ENCODE assay signal across 26 cellular contexts in the genomic region with DNA sequence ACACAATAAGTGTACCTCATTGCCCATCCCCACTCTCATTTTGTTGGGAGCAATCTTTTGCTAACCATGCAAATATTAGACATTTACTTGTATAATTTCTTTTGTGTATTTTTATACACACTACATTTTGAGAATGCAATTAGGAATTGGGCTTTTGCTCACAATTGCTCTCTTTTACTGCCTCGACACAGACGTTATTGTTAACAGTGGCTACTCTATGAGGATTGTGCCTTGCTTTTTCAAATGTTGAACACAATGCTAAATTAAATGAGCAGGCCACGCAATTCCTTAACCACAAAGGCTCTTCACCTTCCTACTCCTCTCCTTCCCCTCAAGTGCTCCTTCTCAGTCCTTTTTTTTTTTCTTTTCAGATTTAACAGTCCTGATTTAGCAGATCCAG.
"Had no signal": no experiment of that assay in that cellular context is flagged by ENCODE, and none has a peak within 500 bp of the region (broad histone marks: within the 10 kb centered on the region; RNA-seq: fewer than 3 reads in every experiment).

No MANE protein-coding gene starts in this region.

- H3K4me1 ChIP-seq: esophagus muscularis mucosa, foreskin keratinocyte, pancreas, psoas muscle, right atrium auricular region, spleen, thyroid gland had no signal

- H3K4me3 Mint-ChIP-seq: activated naive CD4-positive, alpha-beta T cell treated with anti-CD3 and anti-CD28 coated beads, Interleukin-2, amount 10 ng/mL, durations not matched to agents 7 days and 5 days; activated naive CD8-positive, alpha-beta T cell treated with anti-CD3 and anti-CD28 coated beads, Interleukin-2, amount 10 ng/mL, durations not matched to agents 7 days and 5 days; activated T-cell treated with anti-CD3 and anti-CD28 coated beads, Interleukin-2, amount 50 U/mL, for 24 hours; dendritic cell treated with granulocyte-macrophage colony-stimulating factor and Interleukin-4, amounts not matched to agents 40 ng/mL and 50 ng/mL, for 4 days; naive thymus-derived CD8-positive, alpha-beta T cell; neural crest cell had no signal

- H3K4me3 ChIP-seq: esophagus muscularis mucosa, pancreas, psoas muscle, right atrium auricular region, spleen, thyroid gland had no signal

- H3K27ac Mint-ChIP-seq: activated naive CD4-positive, alpha-beta T cell treated with anti-CD3 and anti-CD28 coated beads, Interleukin-2, amount 10 ng/mL, durations not matched to agents 7 days and 5 days; activated naive CD8-positive, alpha-beta T cell treated with anti-CD3 and anti-CD28 coated beads, Interleukin-2, amount 10 ng/mL, durations not matched to agents 7 days and 5 days; activated T-cell treated with anti-CD3 and anti-CD28 coated beads, Interleukin-2, amount 50 U/mL, for 24 hours; dendritic cell treated with granulocyte-macrophage colony-stimulating factor and Interleukin-4, amounts not matched to agents 40 ng/mL and 50 ng/mL, for 4 days had no signal

- ATAC-seq: activated CD4-positive, CD25-positive, alpha-beta regulatory T cell treated with anti-CD3 and anti-CD28 coated beads, Interleukin-2, amount 50 U/mL, for 24 hours; foreskin keratinocyte; left colon; naive thymus-derived CD8-positive, alpha-beta T cell; pancreas; psoas muscle had no signal

- H3K9me3 ChIP-seq: esophagus muscularis mucosa, pancreas, psoas muscle, thyroid gland had no signal

- H3K27ac ChIP-seq: brain microvascular endothelial cell, esophagus muscularis mucosa, foreskin keratinocyte, pancreas, psoas muscle, right atrium auricular region, spleen, thyroid gland, VCaP had no signal

- DNase-seq: activated CD4-positive, alpha-beta T cell treated with anti-CD3 and anti-CD28 coated beads for 48 hours; activated CD4-positive, alpha-beta T cell treated with anti-CD3 and anti-CD28 coated beads, Interleukin-2, amount 50 U/mL, for 48 hours; activated CD8-positive, alpha-beta memory T cell treated with anti-CD3 and anti-CD28 coated beads, Interleukin-2, amount 50 U/mL, for 48 hours; activated gamma-delta T cell; activated naive CD4-positive, alpha-beta T cell treated with anti-CD3 and anti-CD28 coated beads, Interleukin-2, amount 10 ng/mL, durations not matched to agents 7 days and 5 days; activated naive CD8-positive, alpha-beta T cell treated with anti-CD3 and anti-CD28 coated beads, Interleukin-2, amount 10 ng/mL, durations not matched to agents 7 days and 5 days; activated T-cell treated with anti-CD3 and anti-CD28 coated beads, Interleukin-2, amount 50 U/mL, for 24 hours; brain microvascular endothelial cell; effector CD4-positive, alpha-beta T cell; foreskin keratinocyte; islet precursor cell; left colon; mammary epithelial cell; naive thymus-derived CD8-positive, alpha-beta T cell; pancreas; psoas muscle; spleen; stimulated activated naive CD4-positive, alpha-beta T cell treated with Interleukin-2 at 50 U/mL for 16 hours; T-helper 9 cell; thyroid gland had no signal

- H3K36me3 Mint-ChIP-seq: activated naive CD4-positive, alpha-beta T cell treated with anti-CD3 and anti-CD28 coated beads, Interleukin-2, amount 10 ng/mL, durations not matched to agents 7 days and 5 days; activated naive CD8-positive, alpha-beta T cell treated with anti-CD3 and anti-CD28 coated beads, Interleukin-2, amount 10 ng/mL, durations not matched to agents 7 days and 5 days; naive thymus-derived CD8-positive, alpha-beta T cell had no signal

- H3K9me3 Mint-ChIP-seq: activated naive CD4-positive, alpha-beta T cell treated with anti-CD3 and anti-CD28 coated beads, Interleukin-2, amount 10 ng/mL, durations not matched to agents 7 days and 5 days; activated naive CD8-positive, alpha-beta T cell treated with anti-CD3 and anti-CD28 coated beads, Interleukin-2, amount 10 ng/mL, durations not matched to agents 7 days and 5 days; activated T-cell treated with anti-CD3 and anti-CD28 coated beads, Interleukin-2, amount 50 U/mL, for 24 hours; dendritic cell treated with granulocyte-macrophage colony-stimulating factor and Interleukin-4, amounts not matched to agents 40 ng/mL and 50 ng/mL, for 4 days; neural crest cell had no signal

- H3K27me3 ChIP-seq: brain microvascular endothelial cell, foreskin keratinocyte, pancreas, right atrium auricular region, thyroid gland had no signal

- H3K4me1 Mint-ChIP-seq: activated naive CD4-positive, alpha-beta T cell treated with anti-CD3 and anti-CD28 coated beads, Interleukin-2, amount 10 ng/mL, durations not matched to agents 7 days and 5 days; activated naive CD8-positive, alpha-beta T cell treated with anti-CD3 and anti-CD28 coated beads, Interleukin-2, amount 10 ng/mL, durations not matched to agents 7 days and 5 days; naive thymus-derived CD8-positive, alpha-beta T cell had no signal

- H3K36me3 ChIP-seq: brain microvascular endothelial cell, esophagus muscularis mucosa, pancreas, right atrium auricular region, spleen, thyroid gland had no signal

- H3K27me3 Mint-ChIP-seq: dendritic cell treated with granulocyte-macrophage colony-stimulating factor and Interleukin-4, amounts not matched to agents 40 ng/mL and 50 ng/mL, for 4 days had no signal
